ENCODE assay signal across 1 cellular context in genomic region chr3:169285057-169285990, GRCh38.
TF ChIP-seq lines count a peak whose summit lies in the region.

No MANE protein-coding gene starts in this region.

TF ChIP-seq in IMR-90, 13 proteins besides CTCF, POLR2A, EP300 and RAD21:
- no peak for TF ChIP-seq NFE2L2 (IDR thresholded peaks at IDR 0.05; ENCODE audit: low read depth, low read length)
- no peak for TF ChIP-seq RFX5 (IDR thresholded peaks at IDR 0.05; ENCODE audit: low read depth, low read length)
- no peak for TF ChIP-seq ELK1 (IDR thresholded peaks at IDR 0.05; ENCODE audit: borderline replicate concordance, low read depth, low read length)
- TF ChIP-seq SMC3 (IDR thresholded peaks at IDR 0.05; ENCODE audit: low read depth, low read length), result no peak
- no peak for TF ChIP-seq MAZ (IDR thresholded peaks at IDR 0.05; ENCODE audit: borderline replicate concordance, low read depth, low read length)
- TF ChIP-seq RCOR1 (IDR thresholded peaks at IDR 0.05; ENCODE audit: insufficient replicate concordance, low read length), result no peak
- TF ChIP-seq CEBPB (IDR thresholded peaks at IDR 0.05; ENCODE audit: low read depth, low read length), result no peak
- TF ChIP-seq MXI1 (IDR thresholded peaks at IDR 0.05; ENCODE audit: borderline replicate concordance, low read depth, low read length), result no peak
- TF ChIP-seq FOS (IDR thresholded peaks at IDR 0.05; ENCODE audit: low read depth, low read length), result no peak
- TF ChIP-seq MAFK (IDR thresholded peaks at IDR 0.05; ENCODE audit: low read depth, low read length), result no peak
- TF ChIP-seq USF2 (IDR thresholded peaks at IDR 0.05; ENCODE audit: low read depth, low read length), result no peak
- no peak for TF ChIP-seq CHD1 (IDR thresholded peaks at IDR 0.05; ENCODE audit: low read depth, low read length)
- TF ChIP-seq BHLHE40 (IDR thresholded peaks at IDR 0.05; ENCODE audit: low read depth, low read length), result no peak
